Comparison of ENCODE assay signal across 8 cellular contexts in genomic region chr5:39424751-39425524, GRCh38. TPM values are rescaled to one million over a fixed set of nuclear protein-coding genes. Genes with fewer than 3 reads are reported as not detected.
DNase-seq lines count a peak whose midpoint lies in the region; ATAC-seq and TF ChIP-seq lines count a peak whose summit lies in the region.

Gene DAB2 (minus strand): TSS chr5:39424980. CDS start chr5:39394320, 30,660 bp downstream.

- H3K9ac ChIP-seq in KMS-11 (no peak within 1 kb of the TSS), skeletal muscle tissue (ENCODE audit: low read depth in 1 of 3, low read length in 3 of 3) (peak within 1 kb of the TSS; percentile 79 to 84 (median 80))

- H3K27ac ChIP-seq in KMS-11, result no peak within 1 kb of the TSS
- peak within 1 kb of the TSS; percentile 72 for H3K27ac ChIP-seq in skeletal muscle tissue (ENCODE audit: low read depth, low read length)

- H3K4me3 ChIP-seq in GM08714 (ENCODE audit: low read length) (peak within 1 kb of the TSS; percentile 6; the same call in 1 of the 2 replicates), KMS-11 (IDR thresholded peaks at IDR 0.05; ENCODE audit: insufficient read depth, low read depth, low read length) (no peak within 1 kb of the TSS), skeletal muscle tissue (ENCODE audit: low read length in 3 of 3) (peak within 1 kb of the TSS; percentile 73 to 87 (median 75))

- no peak within 1 kb of the TSS for H3K4me2 ChIP-seq in KMS-11

- H3K27me3 ChIP-seq in KMS-11 (ENCODE audit: insufficient read depth, low read depth), result no peaks in the 10 kb centered on the region
- H3K27me3 ChIP-seq in skeletal muscle tissue (ENCODE audit: control insufficient read depth in 3 of 3, insufficient read depth in 3 of 3, low read length in 3 of 3), result peaks cover 0 to 3% (median 2%) of the 10 kb centered on the region in 3 donors

- DNase-seq in cerebellar cortex (ENCODE audit: low spot score) (peak; percentile 53), iPS-NIHi7 (ENCODE audit: extremely low spot score) (peak; percentile 83), NCI-H1694 treated with DMSO at 0.1 percent for 48 hours (lab: John Stamatoyannopoulos, UW) (no peak)

- TF ChIP-seq CTCF in KMS-11 (conservative IDR thresholded peaks at IDR 0.05; ENCODE audit: low read depth, low read length), result no peak

- H3K4me1 ChIP-seq in KMS-11 (ENCODE audit: low read depth, poor library complexity, severe bottlenecking), result no peaks in the 10 kb centered on the region
- H3K4me1 ChIP-seq in skeletal muscle tissue (ENCODE audit: control insufficient read depth in 3 of 3, insufficient read depth in 3 of 3, low read length in 3 of 3), result peaks cover 10 to 25% (median 16%) of the 10 kb centered on the region in 3 donors

- H2AFZ ChIP-seq in KMS-11 (ENCODE audit: low read depth), result peak within 1 kb of the TSS; percentile 30; the same call in 1 of the 2 replicates

- no peaks in the 10 kb centered on the region for H4K20me1 ChIP-seq in KMS-11 (ENCODE audit: insufficient read depth)

- no peaks in the 10 kb centered on the region for H3K79me2 ChIP-seq in KMS-11 (ENCODE audit: insufficient read depth, low read depth)

- H3K9me3 ChIP-seq in skeletal muscle tissue (ENCODE audit: control insufficient read depth in 3 of 3, low read length in 3 of 3), result no peaks in the 10 kb centered on the region

- H3K36me3 ChIP-seq in KMS-11 (ENCODE audit: insufficient read depth), result no peaks in the 10 kb centered on the region
- no peaks in the 10 kb centered on the region for H3K36me3 ChIP-seq in skeletal muscle tissue (ENCODE audit: control insufficient read depth in 3 of 3, insufficient read depth in 3 of 3, low read length in 3 of 3)

- peak; percentile 60 to 62 for ATAC-seq in activated CD4-positive, CD25-positive, alpha-beta regulatory T cell treated with anti-CD3 and anti-CD28 coated beads, Interleukin-2, amount 50 U/mL, for 24 hours
- ATAC-seq in HG03571 (IDR thresholded peaks at IDR 0.05; ENCODE audit: unreplicated experiment), result no peak

RNA-seq across cellular contexts. Expression of gene DAB2, which starts in this region (rescaled TPM):
- 91.3 TPM for total RNA-seq in skeletal muscle tissue
